Comparison of ENCODE assay signal across 12 cellular contexts in genomic region chr2:152499411-152499810, GRCh38.
DNase-seq lines count a peak whose midpoint lies in the region; ATAC-seq and TF ChIP-seq lines count a peak whose summit lies in the region.
"Had no signal": no experiment of that assay in that cellular context is flagged by ENCODE, and none has a peak within 500 bp of the region (broad histone marks: within the 10 kb centered on the region; RNA-seq: fewer than 3 reads in every experiment).

No MANE protein-coding gene starts in this region.

- no peak for ATAC-seq in RWPE2 (ENCODE audit: low read depth)
- no peak for ATAC-seq in GM18505 (IDR thresholded peaks at IDR 0.05; ENCODE audit: unreplicated experiment)

- peak overlapping the region in 4 of 11 experiments; percentile 12 to 71 (median 64); a peak in 7 of 22 replicates for H3K9ac ChIP-seq in BLaER1 treated with 17β-estradiol and CSF1 and Interleukin-3, amounts not matched to agents 10 nM and 100 nM
- no peak overlapping the region for H3K9ac ChIP-seq in rectal smooth muscle tissue (ENCODE audit: low read length)
- H3K9ac ChIP-seq: BLaER1 had no signal

- peak overlapping the region; percentile 89 for H3K27ac Mint-ChIP-seq in glutamatergic neuron (ENCODE audit: unreplicated experiment)
- H3K27ac Mint-ChIP-seq: activated naive CD8-positive, alpha-beta T cell treated with anti-CD3 and anti-CD28 coated beads, Interleukin-2, amount 10 ng/mL, durations not matched to agents 7 days and 5 days had no signal

- 0 out of 20 replicates have a peak overlapping the region, but pooled peaks of 1 of the 10 experiments have one; percentile 6 for H3K4me3 ChIP-seq in BLaER1 treated with 17β-estradiol and CSF1 and Interleukin-3, amounts not matched to agents 10 nM and 100 nM
- H3K4me3 ChIP-seq in RWPE2 (ENCODE audit: severe bottlenecking): no peak overlapping the region
- no peak overlapping the region for H3K4me3 ChIP-seq in rectal smooth muscle tissue (ENCODE audit: low read length)
- H3K4me3 ChIP-seq: BLaER1 had no signal

- no peaks in the 10 kb centered on the region for H3K36me3 Mint-ChIP-seq in glutamatergic neuron (ENCODE audit: unreplicated experiment)
- H3K36me3 Mint-ChIP-seq: activated naive CD8-positive, alpha-beta T cell treated with anti-CD3 and anti-CD28 coated beads, Interleukin-2, amount 10 ng/mL, durations not matched to agents 7 days and 5 days had no signal

- H3K36me3 ChIP-seq in BLaER1 treated with 17β-estradiol and CSF1 and Interleukin-3, amounts not matched to agents 10 nM and 100 nM: peaks cover 5 to 66% (median 35%) of the 10 kb centered on the region in 11 experiments; a peak in 19 of 22 replicates
- H3K36me3 ChIP-seq in RWPE2 (ENCODE audit: low read depth) (no peaks in the 10 kb centered on the region), rectal smooth muscle tissue (ENCODE audit: control insufficient read depth, insufficient read depth, low read length) (no peaks in the 10 kb centered on the region)

- peaks cover 0 to 99% (median 48%) of the 10 kb centered on the region in 11 experiments; a peak in 9 of 22 replicates for H4K20me1 ChIP-seq in BLaER1 treated with 17β-estradiol and CSF1 and Interleukin-3, amounts not matched to agents 10 nM and 100 nM

- H3K27me3 Mint-ChIP-seq in glutamatergic neuron (ENCODE audit: unreplicated experiment): peaks cover 5% of the 10 kb centered on the region

- peak overlapping the region; percentile 53 for H3K4me3 Mint-ChIP-seq in glutamatergic neuron (ENCODE audit: unreplicated experiment)
- H3K4me3 Mint-ChIP-seq: activated naive CD8-positive, alpha-beta T cell treated with anti-CD3 and anti-CD28 coated beads, Interleukin-2, amount 10 ng/mL, durations not matched to agents 7 days and 5 days had no signal

- peak overlapping the region; percentile 21 to 91 (median 55); a peak in 19 of 22 replicates for H3K27ac ChIP-seq in BLaER1 treated with 17β-estradiol and CSF1 and Interleukin-3, amounts not matched to agents 10 nM and 100 nM
- H3K27ac ChIP-seq in RWPE2 (ENCODE audit: poor library complexity, severe bottlenecking) (peak overlapping the region; percentile 2), rectal smooth muscle tissue (ENCODE audit: low read depth, low read length) (peak overlapping the region; percentile 44)
- H3K27ac ChIP-seq: BLaER1 had no signal

- TF ChIP-seq CTCF in RWPE2 (IDR thresholded peaks at IDR 0.05; ENCODE audit: poor library complexity, severe bottlenecking) (no peak), glutamatergic neuron (IDR thresholded peaks at IDR 0.05; ENCODE audit: partially characterized antibody, unreplicated experiment) (no peak)

- no peak for TF ChIP-seq POLR2A in GM18505 (IDR thresholded peaks at IDR 0.05; ENCODE audit: borderline replicate concordance, extremely low read depth, insufficient read depth, insufficient read length)

- no peak for DNase-seq in RWPE2 (ENCODE audit: low spot score)
- DNase-seq in glutamatergic neuron: no peak
- no peak for DNase-seq in NCI-H2227 (lab: John Stamatoyannopoulos, UW; ENCODE audit: unreplicated experiment)
- no peak for DNase-seq in AG20443 (ENCODE audit: low spot score)
- no peak for DNase-seq in COLO668 (lab: John Stamatoyannopoulos, UW; ENCODE audit: unreplicated experiment)
- DNase-seq: activated naive CD8-positive, alpha-beta T cell treated with anti-CD3 and anti-CD28 coated beads, Interleukin-2, amount 10 ng/mL, durations not matched to agents 7 days and 5 days; NCI-H1436 treated with DMSO at 0.1 percent for 48 hours; stimulated activated CD4-positive, alpha-beta T cell treated with anti-CD3 and anti-CD28 coated beads, Interleukin-4, amount 100 ng/mL, for 24 hours had no signal

- peaks cover 20% of the 10 kb centered on the region for H3K9me3 Mint-ChIP-seq in glutamatergic neuron (ENCODE audit: unreplicated experiment)
- H3K9me3 Mint-ChIP-seq: activated naive CD8-positive, alpha-beta T cell treated with anti-CD3 and anti-CD28 coated beads, Interleukin-2, amount 10 ng/mL, durations not matched to agents 7 days and 5 days had no signal

- H3K27me3 ChIP-seq in BLaER1 treated with 17β-estradiol and CSF1 and Interleukin-3, amounts not matched to agents 10 nM and 100 nM: no peaks in the 10 kb centered on the region
- no peaks in the 10 kb centered on the region for H3K27me3 ChIP-seq in RWPE2 (ENCODE audit: insufficient read depth, poor library complexity, severe bottlenecking)
- no peaks in the 10 kb centered on the region for H3K27me3 ChIP-seq in rectal smooth muscle tissue (ENCODE audit: control insufficient read depth, insufficient read depth, low read length)
- H3K27me3 ChIP-seq: BLaER1 had no signal

- peaks cover 0 to 98% (median 29%) of the 10 kb centered on the region in 10 experiments; a peak in 16 of 20 replicates for H3K4me1 ChIP-seq in BLaER1 treated with 17β-estradiol and CSF1 and Interleukin-3, amounts not matched to agents 10 nM and 100 nM
- peaks cover 16% of the 10 kb centered on the region for H3K4me1 ChIP-seq in RWPE2 (ENCODE audit: insufficient read depth, poor library complexity, severe bottlenecking)
- no peaks in the 10 kb centered on the region for H3K4me1 ChIP-seq in rectal smooth muscle tissue (ENCODE audit: control insufficient read depth, insufficient read depth, low read length)
- H3K4me1 ChIP-seq: BLaER1 had no signal

- peak overlapping the region in 8 of 11 experiments; percentile 0 to 89 (median 40); a peak in 15 of 22 replicates for H3K4me2 ChIP-seq in BLaER1 treated with 17β-estradiol and CSF1 and Interleukin-3, amounts not matched to agents 10 nM and 100 nM
- H3K4me2 ChIP-seq: BLaER1 had no signal

- peaks cover 0 to 52% (median 40%) of the 10 kb centered on the region in 11 experiments; a peak in 18 of 22 replicates for H3K9me3 ChIP-seq in BLaER1 treated with 17β-estradiol and CSF1 and Interleukin-3, amounts not matched to agents 10 nM and 100 nM (replicated peaks in 1 of 11)
- peaks cover 4% of the 10 kb centered on the region for H3K9me3 ChIP-seq in RWPE2 (ENCODE audit: severe bottlenecking)

- H3K4me1 Mint-ChIP-seq in glutamatergic neuron (ENCODE audit: low read depth, unreplicated experiment): peaks cover 39% of the 10 kb centered on the region
- H3K4me1 Mint-ChIP-seq: activated naive CD8-positive, alpha-beta T cell treated with anti-CD3 and anti-CD28 coated beads, Interleukin-2, amount 10 ng/mL, durations not matched to agents 7 days and 5 days had no signal

Comparison
In these comparisons a context has a peak if more than half of its experiments do, and no peak if none do; other contexts are left out.
1. H3K27ac ChIP-seq: peak in every context shown above with its lines; median percentile 55 in BLaER1 treated with 17β-estradiol and CSF1 and Interleukin-3, amounts not matched to agents 10 nM and 100 nM; 44 in rectal smooth muscle tissue; 2 in RWPE2.